Comparison of ENCODE assay signal across 8 cellular contexts in genomic region chr11:62706841-62707240, GRCh38. TPM values are rescaled to one million over a fixed set of nuclear protein-coding genes. Genes with fewer than 3 reads are reported as not detected.
DNase-seq lines count a peak whose midpoint lies in the region; ATAC-seq and TF ChIP-seq lines count a peak whose summit lies in the region.

No MANE protein-coding gene starts in this region.

- peaks cover 0 to 20% of the 10 kb centered on the region in 2 donors for H3K36me3 ChIP-seq in adrenal gland (replicated peaks in 1 of 2)
- H3K36me3 ChIP-seq in left lung: peaks cover 0 to 22% of the 10 kb centered on the region in 2 donors
- peaks cover 5 to 14% of the 10 kb centered on the region in 2 donors for H3K36me3 ChIP-seq in stomach smooth muscle (ENCODE audit: control insufficient read depth in 2 of 2, insufficient read depth in 2 of 2, low read length in 2 of 2)

- no peaks in the 10 kb centered on the region for H3K27me3 Mint-ChIP-seq in T-helper 1 cell treated with Interleukin-12 subunit alpha and Interleukin-12 subunit beta and Interleukin-4 antibody, amounts not matched to agents 30 μg/mL and 1 μg/mL, for 36 hours (ENCODE audit: low read depth)

- intact Hi-C loops in adrenal gland (cut with DNase I) (no loop called here), left lung (cut with DNase I) (no loop called here)

- TF ChIP-seq CTCF in adrenal gland (IDR thresholded peaks at IDR 0.05): no peak
- TF ChIP-seq CTCF in left lung (IDR thresholded peaks at IDR 0.05): no peak

- no peak for TF ChIP-seq POLR2A in adrenal gland (IDR thresholded peaks at IDR 0.05)

- H3K36me3 Mint-ChIP-seq in T-helper 1 cell treated with Interleukin-12 subunit alpha and Interleukin-12 subunit beta and Interleukin-4 antibody, amounts not matched to agents 30 μg/mL and 1 μg/mL, for 36 hours (ENCODE audit: low read depth): peaks cover 20% of the 10 kb centered on the region

- ATAC-seq in left lung (no peak), GM18867 (IDR thresholded peaks at IDR 0.05; ENCODE audit: unreplicated experiment) (no peak)

- H3K9me3 Mint-ChIP-seq in T-helper 1 cell treated with Interleukin-12 subunit alpha and Interleukin-12 subunit beta and Interleukin-4 antibody, amounts not matched to agents 30 μg/mL and 1 μg/mL, for 36 hours: no peaks in the 10 kb centered on the region

- no peaks in the 10 kb centered on the region for H3K9me3 ChIP-seq in adrenal gland (replicated peaks in 1 of 3)
- no peaks in the 10 kb centered on the region for H3K9me3 ChIP-seq in left lung
- H3K9me3 ChIP-seq in stomach smooth muscle (ENCODE audit: control insufficient read depth in 2 of 2, low read length in 2 of 2): no peaks in the 10 kb centered on the region

- H3K27ac Mint-ChIP-seq in T-helper 1 cell treated with Interleukin-12 subunit alpha and Interleukin-12 subunit beta and Interleukin-4 antibody, amounts not matched to agents 30 μg/mL and 1 μg/mL, for 36 hours: peak overlapping the region; percentile 65

- H3K4me3 Mint-ChIP-seq in T-helper 1 cell treated with Interleukin-12 subunit alpha and Interleukin-12 subunit beta and Interleukin-4 antibody, amounts not matched to agents 30 μg/mL and 1 μg/mL, for 36 hours: peak overlapping the region; percentile 63

- H3K4me3 ChIP-seq in adrenal gland (peak overlapping the region in 2 of 4 donors; percentile 39 to 69), left lung (peak overlapping the region in 1 of 2 donors; percentile 51), stomach smooth muscle (ENCODE audit: low read length in 2 of 2) (peak overlapping the region; percentile 81 to 88)

- DNase-seq in T-helper 1 cell (no peak), adrenal gland (peak in 2 of 7 donors; percentile 16 to 65), left lung (no peak), dermis blood vessel endothelial cell (no peak)
- no peak for DNase-seq in stimulated activated naive CD4-positive, alpha-beta T cell (lab: John Stamatoyannopoulos, UW)

- H3K27ac ChIP-seq in adrenal gland (peak overlapping the region; percentile 61 to 92 (median 82)), left lung (peak overlapping the region; percentile 49 to 85), stomach smooth muscle (ENCODE audit: low read length) (peak overlapping the region; percentile 91)

- 51 to 57% (median 54%) methylated on average over 8 of the region's 8 CpGs for WGBS in adrenal gland, 4 donors

- H3K4me1 ChIP-seq in adrenal gland (replicated peaks in 1 of 2) (peaks cover 22 to 32% of the 10 kb centered on the region in 2 donors), left lung (peaks cover 26 to 61% of the 10 kb centered on the region in 2 donors), stomach smooth muscle (ENCODE audit: control insufficient read depth, insufficient read depth, low read length) (peaks cover 51% of the 10 kb centered on the region)

- peaks cover 49% of the 10 kb centered on the region for H3K4me1 Mint-ChIP-seq in T-helper 1 cell treated with Interleukin-12 subunit alpha and Interleukin-12 subunit beta and Interleukin-4 antibody, amounts not matched to agents 30 μg/mL and 1 μg/mL, for 36 hours (ENCODE audit: low read depth)

- peak overlapping the region; percentile 68 to 79 for H3K9ac ChIP-seq in stomach smooth muscle (ENCODE audit: low read length in 2 of 2)

- no peaks in the 10 kb centered on the region for H3K27me3 ChIP-seq in adrenal gland
- no peaks in the 10 kb centered on the region for H3K27me3 ChIP-seq in left lung
- no peaks in the 10 kb centered on the region for H3K27me3 ChIP-seq in stomach smooth muscle (ENCODE audit: control insufficient read depth in 1 of 2, insufficient read depth in 2 of 2, low read length in 2 of 2)

RNA-seq across cellular contexts. Expression of gene BSCL2, which starts 0.4 kb away (rescaled TPM):
- total RNA-seq in adrenal gland (100 to 1,000 TPM in 5 of 8 donors, 10 to 100 TPM in 3; 77.6 to 185 (median 105) TPM), left lung (100 to 1,000 TPM in 1 of 2 donors, 10 to 100 TPM in 1; 77.8 to 109 TPM), dermis blood vessel endothelial cell (19.4 and 38.6 TPM in 2 replicates)
- polyA plus RNA-seq in adrenal gland: 100 to 1,000 TPM; 134 to 653 (median 440) TPM

RNA-seq across cellular contexts. Expression of gene GNG3, which starts 0.6 kb away (rescaled TPM):
- total RNA-seq in adrenal gland (1 to 10 TPM in 2 of 8 donors, under 1 TPM in 4, not detected in 2; 0.39 to 3.2 (median 0.94) TPM), left lung (under 1 TPM in 1 of 2 donors, not detected in 1; 0.42 TPM), dermis blood vessel endothelial cell (not detected in 2 replicates)
- 10 to 100 TPM in 1 of 3 donors, 1 to 10 TPM in 2; 4.1 to 15.7 (median 6.4) TPM for polyA plus RNA-seq in adrenal gland

RNA-seq across cellular contexts. Expression of gene LRRN4CL, which starts 17.5 kb away (rescaled TPM):
- total RNA-seq in adrenal gland: 10 to 100 TPM in 6 of 8 donors, 1 to 10 TPM in 2; 6.5 to 29.9 (median 14.7) TPM
- 1 to 10 TPM; 5.7 to 9.3 (median 6.4) TPM for polyA plus RNA-seq in adrenal gland
- 1 to 10 TPM in 1 of 2 donors, under 1 TPM in 1; 0.32 to 2.0 TPM for total RNA-seq in left lung
- total RNA-seq in dermis blood vessel endothelial cell: 0.34 and 0.51 TPM in 2 replicates

RNA-seq across cellular contexts. Expression of gene HNRNPUL2, which starts 20.4 kb away (rescaled TPM):
- total RNA-seq in adrenal gland (10 to 100 TPM; 10.3 to 34.5 (median 20.2) TPM), left lung (10 to 100 TPM; 31.8 to 43.2 TPM), dermis blood vessel endothelial cell (6.5 and 11.1 TPM in 2 replicates)
- polyA plus RNA-seq in adrenal gland: 10 to 100 TPM; 23.8 to 40.2 (median 38.1) TPM

RNA-seq across cellular contexts. Expression of gene TTC9C, which starts 21.4 kb away (rescaled TPM):
- 10 to 100 TPM; 10.7 to 32.6 (median 24.2) TPM for total RNA-seq in adrenal gland
- polyA plus RNA-seq in adrenal gland: 10 to 100 TPM; 36.7 to 93.9 (median 46.3) TPM
- total RNA-seq in left lung: 10 to 100 TPM; 32.2 to 33.0 TPM
- total RNA-seq in dermis blood vessel endothelial cell: 28.9 and 30.0 TPM in 2 replicates
